31 cellular contexts compared by ENCODE assay signal in genomic region chr13:20680416-20681080, GRCh38.
"Had no signal": no experiment of that assay in that cellular context is flagged by ENCODE, and none has a peak within 500 bp of the region (broad histone marks: within the 10 kb centered on the region; RNA-seq: fewer than 3 reads in every experiment).

No MANE protein-coding gene starts in this region.

- DNase-seq: naive thymus-derived CD4-positive, alpha-beta T cell; natural killer cell; occipital lobe; ovary; posterior cingulate gyrus; psoas muscle; right cardiac atrium; right lobe of liver; sigmoid colon; small intestine; spleen; stimulated activated CD4-positive, alpha-beta T cell treated with anti-CD3 and anti-CD28 coated beads, Interleukin-12 subunit alpha, Interleukin-12 subunit beta, amount 100 ng/mL, for 4 hours; stimulated activated CD4-positive, alpha-beta T cell treated with anti-CD3 and anti-CD28 coated beads, Interleukin-1b, Interleukin-23, amount 100 ng/mL, for 48 hours; stimulated activated CD4-positive, alpha-beta T cell treated with anti-CD3 and anti-CD28 coated beads, Interleukin-4, amount 100 ng/mL, for 1 hour; stimulated activated CD4-positive, alpha-beta T cell treated with anti-CD3 and anti-CD28 coated beads, Interleukin-4, amount 100 ng/mL, for 4 hours; stimulated activated CD8-positive, alpha-beta memory T cell treated with anti-CD3 and anti-CD28 coated beads, Interleukin-4, amount 100 ng/mL, for 48 hours; stimulated activated naive CD4-positive, alpha-beta T cell; stimulated activated naive CD8-positive, alpha-beta T cell treated with anti-CD3 and anti-CD28 coated beads, Interleukin-15, amount 100 ng/mL, for 72 hours; stimulated activated naive CD8-positive, alpha-beta T cell treated with anti-CD3 and anti-CD28 coated beads, Interleukin-15, Interleukin-2, amounts not matched to agents 100 U/mL and 50 U/mL, for 24 hours; substantia nigra; testis; tibial artery; transverse colon; upper lobe of right lung had no signal

- H3K9ac ChIP-seq: neural progenitor cell, parathyroid adenoma had no signal

- H3K27ac Mint-ChIP-seq: naive thymus-derived CD4-positive, alpha-beta T cell; natural killer cell; nephron; neural progenitor cell; progenitor cell of endocrine pancreas; stimulated activated memory B cell treated with anti-CD40 and anti-IgM and Interleukin-4, amounts not matched to agents 10 μg/mL and 1 μg/mL and 100 μg/mL, for 72 hours; stimulated activated naive CD8-positive, alpha-beta T cell treated with anti-CD3 and anti-CD28 coated beads, Interleukin-15, amount 100 ng/mL, for 72 hours had no signal

- H3K27me3 ChIP-seq: neural progenitor cell, ovary, right lobe of liver, sigmoid colon, spleen, suprapubic skin, testis, tibial artery, transverse colon, upper lobe of right lung, vagina had no signal

- H3K4me3 ChIP-seq: neural progenitor cell, ovary, psoas muscle, right lobe of liver, sigmoid colon, spleen, suprapubic skin, testis, tibial artery, transverse colon, upper lobe of right lung, vagina had no signal

- H3K27me3 Mint-ChIP-seq: progenitor cell of endocrine pancreas; stimulated activated memory B cell treated with anti-CD40 and anti-IgM and Interleukin-4, amounts not matched to agents 10 μg/mL and 1 μg/mL and 100 μg/mL, for 72 hours; stimulated activated naive CD8-positive, alpha-beta T cell treated with anti-CD3 and anti-CD28 coated beads, Interleukin-15, amount 100 ng/mL, for 72 hours had no signal

- H3K4me3 Mint-ChIP-seq: naive thymus-derived CD4-positive, alpha-beta T cell; natural killer cell; nephron; neural progenitor cell; stimulated activated memory B cell treated with anti-CD40 and anti-IgM and Interleukin-4, amounts not matched to agents 10 μg/mL and 1 μg/mL and 100 μg/mL, for 72 hours; stimulated activated naive CD8-positive, alpha-beta T cell treated with anti-CD3 and anti-CD28 coated beads, Interleukin-15, amount 100 ng/mL, for 72 hours had no signal

- H2AFZ ChIP-seq: neural progenitor cell, parathyroid adenoma had no signal

- ATAC-seq: naive thymus-derived CD4-positive, alpha-beta T cell; natural killer cell; psoas muscle; right cardiac atrium; right lobe of liver; stimulated activated memory B cell treated with anti-CD40 and anti-IgM and Interleukin-4, amounts not matched to agents 10 μg/mL and 1 μg/mL and 100 μg/mL, for 72 hours; stimulated activated naive CD8-positive, alpha-beta T cell treated with anti-CD3 and anti-CD28 coated beads, Interleukin-15, amount 100 ng/mL, for 72 hours; stimulated activated naive CD8-positive, alpha-beta T cell treated with anti-CD3 and anti-CD28 coated beads, Interleukin-15, Interleukin-2, amounts not matched to agents 100 U/mL and 50 U/mL, for 24 hours; upper lobe of right lung had no signal

- H3K9me3 Mint-ChIP-seq: naive thymus-derived CD4-positive, alpha-beta T cell; natural killer cell; nephron; neural progenitor cell; stimulated activated memory B cell treated with anti-CD40 and anti-IgM and Interleukin-4, amounts not matched to agents 10 μg/mL and 1 μg/mL and 100 μg/mL, for 72 hours; stimulated activated naive CD8-positive, alpha-beta T cell treated with anti-CD3 and anti-CD28 coated beads, Interleukin-15, amount 100 ng/mL, for 72 hours had no signal

- H3K4me2 ChIP-seq: neural progenitor cell had no signal

- H3K4me1 ChIP-seq: parathyroid adenoma, psoas muscle, sigmoid colon, spleen, suprapubic skin, testis, tibial artery, transverse colon, upper lobe of right lung, vagina had no signal

- H3K27ac ChIP-seq: neural progenitor cell, ovary, parathyroid adenoma, psoas muscle, right lobe of liver, sigmoid colon, spleen, suprapubic skin, testis, tibial artery, transverse colon, upper lobe of right lung, vagina had no signal

- H3K9me3 ChIP-seq: ovary, psoas muscle, right lobe of liver, sigmoid colon, spleen, suprapubic skin, testis, tibial artery, transverse colon, upper lobe of right lung, vagina had no signal

- H3K36me3 ChIP-seq: neural progenitor cell, ovary, transverse colon, upper lobe of right lung, vagina had no signal

- FAIRE-seq: small intestine had no signal

- H3K79me2 ChIP-seq: parathyroid adenoma had no signal

- H3K4me1 Mint-ChIP-seq: naive thymus-derived CD4-positive, alpha-beta T cell; natural killer cell; stimulated activated memory B cell treated with anti-CD40 and anti-IgM and Interleukin-4, amounts not matched to agents 10 μg/mL and 1 μg/mL and 100 μg/mL, for 72 hours; stimulated activated naive CD8-positive, alpha-beta T cell treated with anti-CD3 and anti-CD28 coated beads, Interleukin-15, amount 100 ng/mL, for 72 hours had no signal
